8 cellular contexts compared by ENCODE assay signal in genomic region chr15:81312790-81313543, GRCh38. TPM values are rescaled to one million over a fixed set of nuclear protein-coding genes. Genes with fewer than 3 reads are reported as not detected.
DNase-seq lines count a peak whose midpoint lies in the region; ATAC-seq and TF ChIP-seq lines count a peak whose summit lies in the region.

No MANE protein-coding gene starts in this region.

- no peak overlapping the region for H3K27ac Mint-ChIP-seq in activated CD4-positive, alpha-beta T cell treated with anti-CD3 and anti-CD28 coated beads, Interleukin-2, amount 10 ng/mL, durations not matched to agents 7 days and 5 days

- no peaks in the 10 kb centered on the region for H3K9me3 Mint-ChIP-seq in activated CD4-positive, alpha-beta T cell treated with anti-CD3 and anti-CD28 coated beads, Interleukin-2, amount 10 ng/mL, durations not matched to agents 7 days and 5 days

- peaks cover 51% of the 10 kb centered on the region for H3K4me1 Mint-ChIP-seq in activated CD4-positive, alpha-beta T cell treated with anti-CD3 and anti-CD28 coated beads, Interleukin-2, amount 10 ng/mL, durations not matched to agents 7 days and 5 days

- no peak for TF ChIP-seq CTCF in RWPE2 (IDR thresholded peaks at IDR 0.05; ENCODE audit: poor library complexity, severe bottlenecking)
- no peak for TF ChIP-seq CTCF in fibroblast of villous mesenchyme (IDR thresholded peaks at IDR 0.05; ENCODE audit: insufficient read depth, low read depth, low read length)

- peak; percentile 97 for ATAC-seq in RWPE2 (ENCODE audit: low read depth)

- H3K27ac ChIP-seq in RWPE2 (ENCODE audit: poor library complexity, severe bottlenecking): peak overlapping the region; percentile 50

- H3K36me3 ChIP-seq in RWPE2 (ENCODE audit: low read depth): peaks cover 43% of the 10 kb centered on the region

- no peaks in the 10 kb centered on the region for H3K9me3 ChIP-seq in RWPE2 (ENCODE audit: severe bottlenecking)

- H3K27me3 ChIP-seq in RWPE2 (ENCODE audit: insufficient read depth, poor library complexity, severe bottlenecking): no peaks in the 10 kb centered on the region

- no peak overlapping the region for H3K4me3 Mint-ChIP-seq in activated CD4-positive, alpha-beta T cell treated with anti-CD3 and anti-CD28 coated beads, Interleukin-2, amount 10 ng/mL, durations not matched to agents 7 days and 5 days

- H3K4me3 ChIP-seq in RWPE2 (ENCODE audit: severe bottlenecking) (no peak overlapping the region), fibroblast of villous mesenchyme (ENCODE audit: low read depth, low read length) (no peak overlapping the region), skeletal muscle cell (ENCODE audit: low read depth, low read length) (no peak overlapping the region)

- H3K4me1 ChIP-seq in RWPE2 (ENCODE audit: insufficient read depth, poor library complexity, severe bottlenecking): peaks cover 14% of the 10 kb centered on the region

- no peaks in the 10 kb centered on the region for H3K27me3 Mint-ChIP-seq in activated CD4-positive, alpha-beta T cell treated with anti-CD3 and anti-CD28 coated beads, Interleukin-2, amount 10 ng/mL, durations not matched to agents 7 days and 5 days

- CTCF ChIA-PET in activated CD4-positive, alpha-beta T cell treated with anti-CD3 and anti-CD28 coated beads, Interleukin-2, amount 10 ng/mL, durations not matched to agents 7 days and 5 days (lab: Charles Lee): no interaction called here

- peak; percentile 97 for DNase-seq in ELR (ENCODE audit: low read depth)
- DNase-seq in RWPE2 (ENCODE audit: low spot score): peak; percentile 98
- DNase-seq in fibroblast of villous mesenchyme (ENCODE audit: low read depth): peak; percentile 98
- DNase-seq in skeletal muscle cell (ENCODE audit: low read depth): peak; percentile 96
- no peak for DNase-seq in COLO829 (ENCODE audit: low spot score)
- DNase-seq in UCSD-AML1 (lab: John Stamatoyannopoulos, UW; ENCODE audit: unreplicated experiment): no peak
- no peak for DNase-seq in activated CD4-positive, alpha-beta T cell treated with anti-CD3 and anti-CD28 coated beads, Interleukin-2, amount 50 U/mL, for 1 hour
- no peak for DNase-seq in activated CD4-positive, alpha-beta T cell treated with anti-CD3 and anti-CD28 coated beads, Interleukin-2, amount 10 ng/mL, durations not matched to agents 7 days and 5 days

- H3K36me3 Mint-ChIP-seq in activated CD4-positive, alpha-beta T cell treated with anti-CD3 and anti-CD28 coated beads, Interleukin-2, amount 10 ng/mL, durations not matched to agents 7 days and 5 days (ENCODE audit: low read depth): peaks cover 76% of the 10 kb centered on the region

- POLR2A ChIA-PET in activated CD4-positive, alpha-beta T cell treated with anti-CD3 and anti-CD28 coated beads, Interleukin-2, amount 10 ng/mL, durations not matched to agents 7 days and 5 days (lab: Charles Lee): no interaction called here

RNA-seq across cellular contexts. Expression of gene STARD5, which starts 11.0 kb away (rescaled TPM):
- 9.3 and 14.7 TPM in 2 replicates for total RNA-seq in fibroblast of villous mesenchyme
- total RNA-seq in activated CD4-positive, alpha-beta T cell treated with anti-CD3 and anti-CD28 coated beads, Interleukin-2, amount 10 ng/mL, durations not matched to agents 7 days and 5 days: 1 to 10 TPM; 5.4 to 5.7 TPM

Comparison
In these comparisons a context has a peak if more than half of its experiments do, and no peak if none do; other contexts are left out.
1. DNase-seq: peak in ELR (single experiment), RWPE2 (single experiment), fibroblast of villous mesenchyme (single experiment) and skeletal muscle cell (single experiment); none in COLO829 (single experiment), UCSD-AML1 (single experiment), activated CD4-positive, alpha-beta T cell treated with anti-CD3 and anti-CD28 coated beads, Interleukin-2, amount 50 U/mL, for 1 hour (single experiment) and activated CD4-positive, alpha-beta T cell treated with anti-CD3 and anti-CD28 coated beads, Interleukin-2, amount 10 ng/mL, durations not matched to agents 7 days and 5 days (single experiment).